Comparison of ENCODE assay signal across 1 cellular context in genomic region chr1:7551442-7551841, GRCh38.
TF ChIP-seq lines count a peak whose summit lies in the region.

No MANE protein-coding gene starts in this region.

TF ChIP-seq in H1, 55 proteins besides CTCF, POLR2A, EP300 and RAD21:
- TF ChIP-seq SP2 (IDR thresholded peaks at IDR 0.05; ENCODE audit: low read length), result no peak
- TF ChIP-seq HDAC6 (IDR thresholded peaks at IDR 0.05; ENCODE audit: low read depth, low read length), result no peak
- no peak for TF ChIP-seq FOSL1 (IDR thresholded peaks at IDR 0.05; ENCODE audit: insufficient read depth, low read depth, low read length)
- TF ChIP-seq SUZ12 (IDR thresholded peaks at IDR 0.05; ENCODE audit: low read length), result no peak
- no peak for TF ChIP-seq CHD7 (IDR thresholded peaks at IDR 0.05; ENCODE audit: insufficient replicate concordance, low read length)
- TF ChIP-seq SP4 (IDR thresholded peaks at IDR 0.05; ENCODE audit: low read length), result no peak
- no peak for TF ChIP-seq JUN (IDR thresholded peaks at IDR 0.05; ENCODE audit: low read depth, low read length)
- no peak for TF ChIP-seq SP1 (IDR thresholded peaks at IDR 0.05; ENCODE audit: low read depth, low read length)
- TF ChIP-seq CBX5 (IDR thresholded peaks at IDR 0.05; ENCODE audit: low read depth, low read length), result no peak
- TF ChIP-seq CTBP2 (IDR thresholded peaks at IDR 0.05; ENCODE audit: borderline replicate concordance, insufficient read depth, insufficient read length, low read length), result no peak
- TF ChIP-seq CREB1 (IDR thresholded peaks at IDR 0.05), result no peak
- TF ChIP-seq CEBPB (IDR thresholded peaks at IDR 0.05; ENCODE audit: low read depth, low read length), result no peak
- no peak for TF ChIP-seq KDM5A (IDR thresholded peaks at IDR 0.05; ENCODE audit: low read length)
- no peak for TF ChIP-seq SAP30 (IDR thresholded peaks at IDR 0.05; ENCODE audit: insufficient read depth, insufficient replicate concordance, low read length)
- TF ChIP-seq GTF2F1 (IDR thresholded peaks at IDR 0.05; ENCODE audit: borderline replicate concordance, low read depth, low read length), result no peak
- TF ChIP-seq EGR1 (IDR thresholded peaks at IDR 0.05; ENCODE audit: borderline replicate concordance, low read depth, low read length), result no peak
- no peak for TF ChIP-seq PHF8 (conservative IDR thresholded peaks at IDR 0.05; ENCODE audit: low read depth, low read length)
- no peak for TF ChIP-seq TAF7 (optimal IDR thresholded peaks at IDR 0.05; ENCODE audit: borderline replicate concordance, low read depth, low read length)
- TF ChIP-seq TCF12 (IDR thresholded peaks at IDR 0.05; ENCODE audit: low read depth, low read length), result no peak
TF ChIP-seq in H1: peak in this region for 0.
